ENCODE assay signal across 12 cellular contexts in the genomic region with DNA sequence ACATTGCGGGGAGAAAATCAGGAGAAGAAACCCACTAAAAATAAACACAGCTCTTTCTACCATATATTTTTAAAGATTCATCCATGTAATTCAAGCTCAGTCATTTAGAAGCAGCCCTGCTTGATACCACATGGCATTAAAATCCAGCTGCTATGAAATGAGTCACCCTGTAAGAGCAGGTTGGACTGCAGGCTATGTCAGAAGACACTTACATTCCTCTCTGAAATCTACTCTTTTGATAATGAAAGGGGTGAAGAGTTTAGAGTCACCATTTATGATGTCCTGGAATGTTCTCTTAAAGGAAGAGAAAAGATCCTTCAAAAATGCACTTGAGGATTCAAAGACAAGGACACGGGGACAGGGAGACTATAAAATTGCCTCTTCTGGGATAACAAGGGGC.
DNase-seq lines count a peak whose midpoint lies in the region; ATAC-seq and TF ChIP-seq lines count a peak whose summit lies in the region.
"Had no signal": no experiment of that assay in that cellular context is flagged by ENCODE, and none has a peak within 500 bp of the region (broad histone marks: within the 10 kb centered on the region; RNA-seq: fewer than 3 reads in every experiment).

No MANE protein-coding gene starts in this region.

- CTCF ChIA-PET in AG04450 (lab: Charles Lee), result no interaction called here

- peaks cover 3% of the 10 kb centered on the region for H3K36me3 Mint-ChIP-seq in mesothelial cell of epicardium

- TF ChIP-seq CTCF in AG04450 (IDR thresholded peaks at IDR 0.05; ENCODE audit: low read depth, low read length) (no peak), mesothelial cell of epicardium (IDR thresholded peaks at IDR 0.05; ENCODE audit: unreplicated experiment) (no peak)

- H3K9me3 ChIP-seq in AG04450 (ENCODE audit: control insufficient read depth, insufficient read depth, low read length), result no peaks in the 10 kb centered on the region

- H3K27me3 ChIP-seq in AG04450 (ENCODE audit: control insufficient read depth, insufficient read depth, low read length), result no peaks in the 10 kb centered on the region

- H3K9me3 Mint-ChIP-seq in mesothelial cell of epicardium, result peaks cover 18% of the 10 kb centered on the region

- peaks cover 51% of the 10 kb centered on the region for H3K4me1 Mint-ChIP-seq in mesothelial cell of epicardium

- H3K27ac Mint-ChIP-seq in mesothelial cell of epicardium, result peak overlapping the region; percentile 81
- H3K27ac Mint-ChIP-seq: T-helper 1 cell treated with Interleukin-12 subunit alpha and Interleukin-12 subunit beta and Interleukin-4 antibody, amounts not matched to agents 30 μg/mL and 1 μg/mL, for 36 hours had no signal

- H3K27ac ChIP-seq in AG04450 (ENCODE audit: low read depth, low read length), result peak overlapping the region; percentile 0

- no peaks in the 10 kb centered on the region for H3K27me3 Mint-ChIP-seq in mesothelial cell of epicardium (ENCODE audit: low read depth)

- POLR2A ChIA-PET in AG04450 (lab: Yijun Ruan, JAX), result interaction anchor here (1.6 kb wide), 1 partner anchor 25 kb away, joined by 4 read pairs; no protein-coding TSS in a partner anchor

- DNase-seq in AG04450 (ENCODE audit: low read depth, low spot score) (peak; percentile 55), NCI-H1694 (lab: John Stamatoyannopoulos, UW) (peak; percentile 58), epidermal melanocyte (ENCODE audit: insufficient read length, low spot score) (peak; percentile 70), mesothelial cell of epicardium (ENCODE audit: low spot score in 2 of 2, unreplicated experiment in 2 of 2) (no peak), OCI-M2 (lab: John Stamatoyannopoulos, UW; ENCODE audit: unreplicated experiment) (no peak), NCI-H2081 (lab: John Stamatoyannopoulos, UW) (no peak)
- DNase-seq: activated T-cell treated with anti-CD3 and anti-CD28 coated beads for 4 hours; stimulated activated CD4-positive, alpha-beta T cell treated with anti-CD3 and anti-CD28 coated beads, Interleukin-2, amount 100 ng/mL, for 24 hours had no signal

- no peak overlapping the region for H3K4me3 ChIP-seq in AG04450 (ENCODE audit: low read depth, low read length)

- no peak for ATAC-seq in GM21447 (IDR thresholded peaks at IDR 0.05; ENCODE audit: unreplicated experiment)
- ATAC-seq in HG03432 (IDR thresholded peaks at IDR 0.05; ENCODE audit: unreplicated experiment), result no peak
- ATAC-seq: HCT116 had no signal

- no peak overlapping the region for H3K4me3 Mint-ChIP-seq in mesothelial cell of epicardium
- H3K4me3 Mint-ChIP-seq: T-helper 1 cell treated with Interleukin-12 subunit alpha and Interleukin-12 subunit beta and Interleukin-4 antibody, amounts not matched to agents 30 μg/mL and 1 μg/mL, for 36 hours had no signal

Comparison
In these comparisons a context has a peak if more than half of its experiments do, and no peak if none do; other contexts are left out.
1. DNase-seq: peak in AG04450 (single experiment), NCI-H1694 (single experiment) and epidermal melanocyte (single experiment); none in mesothelial cell of epicardium (0 of 2), OCI-M2 (single experiment) and NCI-H2081 (0 of 2).